34 cellular contexts compared by ENCODE assay signal in genomic region chr4:104890598-104890997, GRCh38.
"Had no signal": no experiment of that assay in that cellular context is flagged by ENCODE, and none has a peak within 500 bp of the region (broad histone marks: within the 10 kb centered on the region; RNA-seq: fewer than 3 reads in every experiment).

No MANE protein-coding gene starts in this region.

- DNase-seq: activated effector memory CD4-positive, alpha-beta T cell treated with anti-CD3 and anti-CD28 coated beads, Interleukin-2, amount 50 U/mL, for 16 hours; activated effector memory CD4-positive, alpha-beta T cell treated with Interleukin-2 at 50 U/mL for 16 hours; activated gamma-delta T cell; activated gamma-delta T cell treated with Interleukin-2 at 50 U/mL for 16 hours; activated naive CD4-positive, alpha-beta T cell; activated naive CD4-positive, alpha-beta T cell treated with anti-CD3 and anti-CD28 coated beads for 36 hours; activated naive CD4-positive, alpha-beta T cell treated with anti-CD3 and anti-CD28 coated beads, Interleukin-2, amount 10 ng/mL, durations not matched to agents 7 days and 5 days; activated naive CD4-positive, alpha-beta T cell treated with anti-CD3 and anti-CD28 coated beads, Interleukin-2, amount 50 U/mL, for 16 hours; activated naive CD4-positive, alpha-beta T cell treated with Interleukin-2 at 50 U/mL for 16 hours; activated naive CD8-positive, alpha-beta T cell treated with anti-CD3 and anti-CD28 coated beads for 36 hours; activated naive CD8-positive, alpha-beta T cell treated with anti-CD3 and anti-CD28 coated beads, Interleukin-2, amount 10 ng/mL, durations not matched to agents 7 days and 5 days; activated naive CD8-positive, alpha-beta T cell treated with anti-CD3 and anti-CD28 coated beads, Interleukin-2, amount 50 U/mL, for 24 hours; activated T-cell treated with anti-CD3 and anti-CD28 coated beads, Interleukin-2, amount 50 U/mL, for 1 hour; activated T-cell treated with anti-CD3 and anti-CD28 coated beads, Interleukin-2, amount 50 U/mL, for 24 hours; activated T-cell treated with anti-CD3 and anti-CD28 coated beads, Interleukin-2, amount 50 U/mL, for 4 hours; activated T-cell treated with anti-CD3 and anti-CD28 coated beads, Interleukin-2, amount 50 U/mL, for 48 hours; activated T-cell treated with anti-CD3 and anti-CD28 coated beads, Interleukin-2, amount 50 U/mL, for 72 hours; adrenal gland; amniotic stem cell; amygdala; anterior cingulate cortex; aorta; body of pancreas; brain microvascular endothelial cell; caudate nucleus; central memory CD4-positive, alpha-beta T cell; cerebellar nuclear complex had no signal

- H3K9me3 ChIP-seq: adrenal gland, ascending aorta, body of pancreas, breast epithelium had no signal

- H3K27me3 ChIP-seq: adrenal gland, ascending aorta, body of pancreas, brain microvascular endothelial cell, breast epithelium, cardiac muscle cell had no signal

- H3K27ac ChIP-seq: adrenal gland, ascending aorta, body of pancreas, brain microvascular endothelial cell, breast epithelium, cardiac muscle cell had no signal

- FAIRE-seq: astrocyte, bronchial epithelial cell had no signal

- H3K36me3 ChIP-seq: adrenal gland, ascending aorta, brain microvascular endothelial cell, breast epithelium, cardiac muscle cell had no signal

- H3K4me3 ChIP-seq: adrenal gland, ascending aorta, body of pancreas, breast epithelium, cardiac muscle cell had no signal

- ATAC-seq: activated naive CD4-positive, alpha-beta T cell treated with anti-CD3 and anti-CD28 coated beads, Interleukin-2, amount 50 U/mL, for 72 hours; activated naive CD8-positive, alpha-beta T cell treated with anti-CD3 and anti-CD28 coated beads, Interleukin-2, amount 50 U/mL, for 24 hours; activated T-cell treated with anti-CD3 and anti-CD28 coated beads, Interleukin-2, amount 50 U/mL, for 4 hours; activated T-cell treated with anti-CD3 and anti-CD28 coated beads, Interleukin-2, amount 50 U/mL, for 72 hours; activated T-helper 17 cell treated with anti-CD3 and anti-CD28 coated beads, Interleukin-2, amount 50 U/mL, for 72 hours; body of pancreas had no signal

- H3K4me1 ChIP-seq: adrenal gland, ascending aorta, body of pancreas, breast epithelium had no signal
